ENCODE assay signal across 31 cellular contexts in the genomic region with DNA sequence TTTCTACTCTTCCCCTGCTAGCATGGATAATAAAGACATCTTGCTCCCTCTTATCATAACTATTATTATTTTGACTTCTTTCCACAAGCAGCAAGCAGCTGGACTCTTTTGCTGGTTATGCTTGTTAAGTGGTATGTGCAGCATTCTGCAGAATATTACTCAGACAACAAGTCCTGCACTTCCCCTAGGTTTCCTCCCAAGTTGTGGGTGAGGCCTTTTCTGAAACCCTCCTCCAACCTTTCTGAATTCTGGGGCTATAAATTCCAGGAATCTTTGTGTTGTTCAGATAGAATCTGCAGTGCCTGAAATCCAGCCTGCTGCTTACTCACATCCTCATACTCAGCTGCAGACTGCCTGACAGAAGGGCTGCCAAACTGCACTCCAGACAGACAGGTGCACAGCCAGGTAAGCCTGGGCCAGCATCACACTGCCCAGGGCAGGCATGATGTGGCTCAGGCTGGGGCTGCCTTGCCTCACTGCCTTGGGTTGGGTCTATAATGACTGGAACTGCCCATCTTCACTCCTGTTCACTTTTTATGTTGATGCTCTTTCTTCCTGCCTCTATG. TPM values are rescaled to one million over a fixed set of nuclear protein-coding genes. Genes with fewer than 3 reads are reported as not detected.
DNase-seq lines count a peak whose midpoint lies in the region; TF ChIP-seq lines count a peak whose summit lies in the region.
"Had no signal": no experiment of that assay in that cellular context is flagged by ENCODE, and none has a peak within 500 bp of the region (broad histone marks: within the 10 kb centered on the region; RNA-seq: fewer than 3 reads in every experiment).

No MANE protein-coding gene starts in this region.

- no peaks in the 10 kb centered on the region for H3K36me3 ChIP-seq in H7 (replicated peaks; ENCODE audit: control insufficient read depth, insufficient read depth, low read length)
- H3K36me3 ChIP-seq: breast epithelium, prostate gland, transverse colon had no signal

- H3K4me3 ChIP-seq in coronary artery: no peak overlapping the region
- H3K4me3 ChIP-seq in H7 (ENCODE audit: insufficient read depth, low read depth, low read length): no peak overlapping the region
- H3K4me3 ChIP-seq: breast epithelium, prostate gland, SK-N-MC, transverse colon had no signal

- H3K27me3 Mint-ChIP-seq in activated T-helper 2 cell treated with anti-CD3 and anti-CD28 coated beads, Interferon-gamma antibody, Interleukin-2, Interleukin-4, amounts not matched to agents 10 μg/mL and 5 μg/mL and 100 μg/mL, durations not matched to agents 14 hours and 24 hours and 36 hours (ENCODE audit: low read depth): peaks cover 6% of the 10 kb centered on the region

- DNase-seq in activated CD8-positive, alpha-beta memory T cell treated with anti-CD3 and anti-CD28 coated beads, Interleukin-2, amount 50 U/mL, for 48 hours: peak; percentile 30
- DNase-seq in activated CD8-positive, alpha-beta memory T cell treated with anti-CD3 and anti-CD28 coated beads for 24 hours: no peak
- peak; percentile 52 for DNase-seq in coronary artery (ENCODE audit: low spot score)
- peak; percentile 39 for DNase-seq in kidney tubule cell (ENCODE audit: low spot score)
- no peak for DNase-seq in NCI-H226
- no peak for DNase-seq in dermis blood vessel endothelial cell
- no peak for DNase-seq in H7
- no peak for DNase-seq in activated T-helper 2 cell treated with anti-CD3 and anti-CD28 coated beads, Interferon-gamma antibody, Interleukin-2, Interleukin-4, amounts not matched to agents 10 μg/mL and 5 μg/mL and 100 μg/mL, durations not matched to agents 14 hours and 24 hours and 36 hours (ENCODE audit: low spot score)
- DNase-seq: activated B cell treated with CpG ODN at 0.5 μM for 24 hours; activated naive CD4-positive, alpha-beta T cell treated with anti-CD3 and anti-CD28 coated beads for 36 hours; activated T-cell treated with anti-CD3 and anti-CD28 coated beads, Interleukin-2, amount 50 U/mL, for 72 hours; anterior cingulate cortex; Calu3; CD4-positive, CD25-positive, alpha-beta regulatory T cell; effector CD4-positive, alpha-beta T cell; KBM-7; naive B cell; NCI-H1092; NCI-H1694; NCI-H510A; OCI-M1; stimulated activated CD4-positive, alpha-beta T cell treated with anti-CD3 and anti-CD28 coated beads, Interleukin-4, amount 100 ng/mL, for 1 hour; transverse colon had no signal

- intact Hi-C loops in activated T-helper 2 cell treated with anti-CD3 and anti-CD28 coated beads, Interferon-gamma antibody, Interleukin-2, Interleukin-4, amounts not matched to agents 10 μg/mL and 5 μg/mL and 100 μg/mL, durations not matched to agents 14 hours and 24 hours and 36 hours (cut with micrococcal nuclease): no loop called here

- no peak overlapping the region for H3K27ac ChIP-seq in coronary artery
- H3K27ac ChIP-seq: breast epithelium, prostate gland, SK-N-MC, transverse colon had no signal

- H3K27ac Mint-ChIP-seq in activated T-helper 2 cell treated with anti-CD3 and anti-CD28 coated beads, Interferon-gamma antibody, Interleukin-2, Interleukin-4, amounts not matched to agents 10 μg/mL and 5 μg/mL and 100 μg/mL, durations not matched to agents 14 hours and 24 hours and 36 hours: no peak overlapping the region
- H3K27ac Mint-ChIP-seq: activated B cell treated with CpG ODN at 0.5 μM for 24 hours; activated naive CD4-positive, alpha-beta T cell treated with anti-CD3 and anti-CD28 coated beads for 36 hours; activated T-cell treated with anti-CD3 and anti-CD28 coated beads, Interleukin-2, amount 50 U/mL, for 72 hours; mesothelial cell of epicardium; naive B cell had no signal

- H3K27me3 ChIP-seq in H7 (ENCODE audit: control insufficient read depth, insufficient read depth, low read length): no peaks in the 10 kb centered on the region
- H3K27me3 ChIP-seq: breast epithelium, transverse colon had no signal

- H3K36me3 Mint-ChIP-seq in activated T-helper 2 cell treated with anti-CD3 and anti-CD28 coated beads, Interferon-gamma antibody, Interleukin-2, Interleukin-4, amounts not matched to agents 10 μg/mL and 5 μg/mL and 100 μg/mL, durations not matched to agents 14 hours and 24 hours and 36 hours (ENCODE audit: low read depth): no peaks in the 10 kb centered on the region
- H3K36me3 Mint-ChIP-seq: CD4-positive, CD25-positive, alpha-beta regulatory T cell; mesothelial cell of epicardium had no signal

- H3K9me3 Mint-ChIP-seq in activated T-helper 2 cell treated with anti-CD3 and anti-CD28 coated beads, Interferon-gamma antibody, Interleukin-2, Interleukin-4, amounts not matched to agents 10 μg/mL and 5 μg/mL and 100 μg/mL, durations not matched to agents 14 hours and 24 hours and 36 hours: peaks cover 11% of the 10 kb centered on the region

- H3K4me3 Mint-ChIP-seq in activated T-helper 2 cell treated with anti-CD3 and anti-CD28 coated beads, Interferon-gamma antibody, Interleukin-2, Interleukin-4, amounts not matched to agents 10 μg/mL and 5 μg/mL and 100 μg/mL, durations not matched to agents 14 hours and 24 hours and 36 hours (ENCODE audit: low read depth): no peak overlapping the region
- H3K4me3 Mint-ChIP-seq: activated B cell treated with CpG ODN at 0.5 μM for 24 hours; activated naive CD4-positive, alpha-beta T cell treated with anti-CD3 and anti-CD28 coated beads for 36 hours; activated T-cell treated with anti-CD3 and anti-CD28 coated beads, Interleukin-2, amount 50 U/mL, for 72 hours; CD4-positive, CD25-positive, alpha-beta regulatory T cell; mesothelial cell of epicardium; naive B cell had no signal

- no peak for TF ChIP-seq CTCF in coronary artery (IDR thresholded peaks at IDR 0.05)

- peaks cover 15% of the 10 kb centered on the region for H3K4me1 Mint-ChIP-seq in activated T-helper 2 cell treated with anti-CD3 and anti-CD28 coated beads, Interferon-gamma antibody, Interleukin-2, Interleukin-4, amounts not matched to agents 10 μg/mL and 5 μg/mL and 100 μg/mL, durations not matched to agents 14 hours and 24 hours and 36 hours (ENCODE audit: low read depth)

RNA-seq across cellular contexts. Expression of gene DHRS2, which starts 6.2 kb away (rescaled TPM):
- 0.51 and 0.65 TPM in 2 replicates for total RNA-seq in dermis blood vessel endothelial cell
- total RNA-seq in H7 (2014; rRNA removed; shearing (Covaris generic)): 0.74 and 1.1 TPM in 2 replicates
- total RNA-seq in activated T-helper 2 cell treated with anti-CD3 and anti-CD28 coated beads, Interferon-gamma antibody, Interleukin-2, Interleukin-4, amounts not matched to agents 10 μg/mL and 5 μg/mL and 100 μg/mL, durations not matched to agents 14 hours and 24 hours and 36 hours: 2.2 and 2.3 TPM in 2 replicates
- total RNA-seq: activated B cell treated with CpG ODN at 0.5 μM for 24 hours; CD4-positive, CD25-positive, alpha-beta regulatory T cell; chondrocyte; sciatic nerve; transverse colon had no signal

RNA-seq across cellular contexts. Expression of gene JPH4, which starts 51.3 kb away (rescaled TPM):
- not detected in 2 replicates for total RNA-seq in dermis blood vessel endothelial cell
- total RNA-seq in H7 (2014; rRNA removed; shearing (Covaris generic)): 1.4 and 2.0 TPM in 2 replicates
- total RNA-seq in activated T-helper 2 cell treated with anti-CD3 and anti-CD28 coated beads, Interferon-gamma antibody, Interleukin-2, Interleukin-4, amounts not matched to agents 10 μg/mL and 5 μg/mL and 100 μg/mL, durations not matched to agents 14 hours and 24 hours and 36 hours: 0.09 TPM in 2 replicates
- total RNA-seq: A172; Calu3; CD4-positive, CD25-positive, alpha-beta regulatory T cell; H4 had no signal

Comparison
In these comparisons a context has a peak if more than half of its experiments do, and no peak if none do; other contexts are left out.
1. DNase-seq: peak in activated CD8-positive, alpha-beta memory T cell treated with anti-CD3 and anti-CD28 coated beads, Interleukin-2, amount 50 U/mL, for 48 hours (single experiment), coronary artery (single experiment) and kidney tubule cell (single experiment); none in activated CD8-positive, alpha-beta memory T cell treated with anti-CD3 and anti-CD28 coated beads for 24 hours (single experiment), NCI-H226 (single experiment), dermis blood vessel endothelial cell (single experiment), H7 (single experiment) and activated T-helper 2 cell treated with anti-CD3 and anti-CD28 coated beads, Interferon-gamma antibody, Interleukin-2, Interleukin-4, amounts not matched to agents 10 μg/mL and 5 μg/mL and 100 μg/mL, durations not matched to agents 14 hours and 24 hours and 36 hours (single experiment).